ENCODE assay signal across 39 cellular contexts in genomic region chrX:146208821-146209220, GRCh38.
"Had no signal": no experiment of that assay in that cellular context is flagged by ENCODE, and none has a peak within 500 bp of the region (broad histone marks: within the 10 kb centered on the region; RNA-seq: fewer than 3 reads in every experiment).

No MANE protein-coding gene starts in this region.

- H3K4me3 Mint-ChIP-seq: activated naive CD4-positive, alpha-beta T cell treated with anti-CD3 and anti-CD28 coated beads for 36 hours; activated naive CD4-positive, alpha-beta T cell treated with anti-CD3 and anti-CD28 coated beads, Interleukin-2, amount 10 ng/mL, durations not matched to agents 7 days and 5 days; activated naive CD4-positive, alpha-beta T cell treated with anti-CD3 and anti-CD28 coated beads, Interleukin-2, amount 50 U/mL, for 24 hours; activated naive CD8-positive, alpha-beta T cell; activated naive CD8-positive, alpha-beta T cell treated with anti-CD3 and anti-CD28 coated beads for 36 hours; activated naive CD8-positive, alpha-beta T cell treated with anti-CD3 and anti-CD28 coated beads, Interleukin-2, amount 10 ng/mL, durations not matched to agents 7 days and 5 days; activated naive CD8-positive, alpha-beta T cell treated with anti-CD3 and anti-CD28 coated beads, Interleukin-2, amount 50 U/mL, for 24 hours; activated T-cell treated with anti-CD3 and anti-CD28 coated beads, Interleukin-2, amount 50 U/mL, for 24 hours; activated T-cell treated with anti-CD3 and anti-CD28 coated beads, Interleukin-2, amount 50 U/mL, for 4 hours; activated T-cell treated with anti-CD3 and anti-CD28 coated beads, Interleukin-2, amount 50 U/mL, for 72 hours; activated T-helper 1 cell treated with anti-CD3 and anti-CD28 coated beads, Interleukin-12 subunit alpha, Interleukin-12 subunit beta, Interleukin-2, Interleukin-4 antibody, amounts not matched to agents 30 ng/mL and 10 ng/mL and 1 ng/mL, durations not matched to agents 14 hours and 24 hours and 36 hours; activated T-helper 17 cell treated with anti-CD3 and anti-CD28 coated beads, Interleukin-2, amount 50 U/mL, for 72 hours; brain; central memory CD8-positive, alpha-beta T cell had no signal

- H3K27ac ChIP-seq: adrenal gland, ascending aorta, body of pancreas, brain microvascular endothelial cell, breast epithelium, cardiac muscle cell had no signal

- H3K9me3 Mint-ChIP-seq: activated naive CD4-positive, alpha-beta T cell treated with anti-CD3 and anti-CD28 coated beads for 36 hours; activated naive CD4-positive, alpha-beta T cell treated with anti-CD3 and anti-CD28 coated beads, Interleukin-2, amount 50 U/mL, for 24 hours; activated naive CD8-positive, alpha-beta T cell treated with anti-CD3 and anti-CD28 coated beads, Interleukin-2, amount 10 ng/mL, durations not matched to agents 7 days and 5 days; activated naive CD8-positive, alpha-beta T cell treated with anti-CD3 and anti-CD28 coated beads, Interleukin-2, amount 50 U/mL, for 24 hours; activated T-cell treated with anti-CD3 and anti-CD28 coated beads, Interleukin-2, amount 50 U/mL, for 24 hours; activated T-cell treated with anti-CD3 and anti-CD28 coated beads, Interleukin-2, amount 50 U/mL, for 4 hours; activated T-helper 1 cell treated with anti-CD3 and anti-CD28 coated beads, Interleukin-12 subunit alpha, Interleukin-12 subunit beta, Interleukin-2, Interleukin-4 antibody, amounts not matched to agents 30 ng/mL and 10 ng/mL and 1 ng/mL, durations not matched to agents 14 hours and 24 hours and 36 hours had no signal

- H3K4me1 Mint-ChIP-seq: activated naive CD4-positive, alpha-beta T cell treated with anti-CD3 and anti-CD28 coated beads, Interleukin-2, amount 10 ng/mL, durations not matched to agents 7 days and 5 days; activated naive CD4-positive, alpha-beta T cell treated with anti-CD3 and anti-CD28 coated beads, Interleukin-2, amount 50 U/mL, for 24 hours; activated naive CD8-positive, alpha-beta T cell treated with anti-CD3 and anti-CD28 coated beads for 36 hours; activated naive CD8-positive, alpha-beta T cell treated with anti-CD3 and anti-CD28 coated beads, Interleukin-2, amount 10 ng/mL, durations not matched to agents 7 days and 5 days; activated naive CD8-positive, alpha-beta T cell treated with anti-CD3 and anti-CD28 coated beads, Interleukin-2, amount 50 U/mL, for 24 hours; activated T-helper 17 cell treated with anti-CD3 and anti-CD28 coated beads, Interleukin-2, amount 50 U/mL, for 72 hours; brain; central memory CD8-positive, alpha-beta T cell had no signal

- FAIRE-seq: bronchial epithelial cell had no signal

- H3K36me3 ChIP-seq: adrenal gland, ascending aorta, brain microvascular endothelial cell, breast epithelium, cardiac muscle cell had no signal

- H3K27ac Mint-ChIP-seq: activated naive CD4-positive, alpha-beta T cell treated with anti-CD3 and anti-CD28 coated beads for 36 hours; activated naive CD4-positive, alpha-beta T cell treated with anti-CD3 and anti-CD28 coated beads, Interleukin-2, amount 10 ng/mL, durations not matched to agents 7 days and 5 days; activated naive CD4-positive, alpha-beta T cell treated with anti-CD3 and anti-CD28 coated beads, Interleukin-2, amount 50 U/mL, for 24 hours; activated naive CD4-positive, alpha-beta T cell treated with anti-CD3 and anti-CD28 coated beads, Interleukin-2, amount 50 U/mL, for 72 hours; activated naive CD8-positive, alpha-beta T cell; activated naive CD8-positive, alpha-beta T cell treated with anti-CD3 and anti-CD28 coated beads for 36 hours; activated naive CD8-positive, alpha-beta T cell treated with anti-CD3 and anti-CD28 coated beads, Interleukin-2, amount 10 ng/mL, durations not matched to agents 7 days and 5 days; activated naive CD8-positive, alpha-beta T cell treated with anti-CD3 and anti-CD28 coated beads, Interleukin-2, amount 50 U/mL, for 24 hours; activated T-cell treated with anti-CD3 and anti-CD28 coated beads, Interleukin-2, amount 50 U/mL, for 24 hours; activated T-cell treated with anti-CD3 and anti-CD28 coated beads, Interleukin-2, amount 50 U/mL, for 72 hours; activated T-helper 1 cell treated with anti-CD3 and anti-CD28 coated beads, Interleukin-12 subunit alpha, Interleukin-12 subunit beta, Interleukin-2, Interleukin-4 antibody, amounts not matched to agents 30 ng/mL and 10 ng/mL and 1 ng/mL, durations not matched to agents 14 hours and 24 hours and 36 hours; activated T-helper 17 cell treated with anti-CD3 and anti-CD28 coated beads, Interleukin-2, amount 50 U/mL, for 72 hours; activated T-helper 2 cell treated with anti-CD3 and anti-CD28 coated beads, Interferon-gamma antibody, Interleukin-2, Interleukin-4, amounts not matched to agents 10 μg/mL and 5 μg/mL and 100 μg/mL, durations not matched to agents 14 hours and 24 hours and 36 hours; brain had no signal

- H3K36me3 Mint-ChIP-seq: activated naive CD4-positive, alpha-beta T cell treated with anti-CD3 and anti-CD28 coated beads, Interleukin-2, amount 10 ng/mL, durations not matched to agents 7 days and 5 days; activated naive CD4-positive, alpha-beta T cell treated with anti-CD3 and anti-CD28 coated beads, Interleukin-2, amount 50 U/mL, for 24 hours; activated naive CD4-positive, alpha-beta T cell treated with anti-CD3 and anti-CD28 coated beads, Interleukin-2, amount 50 U/mL, for 72 hours; activated naive CD8-positive, alpha-beta T cell; activated naive CD8-positive, alpha-beta T cell treated with anti-CD3 and anti-CD28 coated beads for 36 hours; activated naive CD8-positive, alpha-beta T cell treated with anti-CD3 and anti-CD28 coated beads, Interleukin-2, amount 10 ng/mL, durations not matched to agents 7 days and 5 days; brain had no signal

- ATAC-seq: activated naive CD4-positive, alpha-beta T cell treated with anti-CD3 and anti-CD28 coated beads, Interleukin-2, amount 50 U/mL, for 72 hours; activated naive CD8-positive, alpha-beta T cell treated with anti-CD3 and anti-CD28 coated beads, Interleukin-2, amount 50 U/mL, for 24 hours; activated T-cell treated with anti-CD3 and anti-CD28 coated beads, Interleukin-2, amount 50 U/mL, for 4 hours; activated T-cell treated with anti-CD3 and anti-CD28 coated beads, Interleukin-2, amount 50 U/mL, for 72 hours; activated T-helper 17 cell treated with anti-CD3 and anti-CD28 coated beads, Interleukin-2, amount 50 U/mL, for 72 hours; body of pancreas had no signal

- H3K4me3 ChIP-seq: adrenal gland, ascending aorta, body of pancreas, breast epithelium, cardiac muscle cell had no signal

- H3K9me3 ChIP-seq: adrenal gland, ascending aorta, body of pancreas, breast epithelium had no signal

- H3K4me1 ChIP-seq: adrenal gland, ascending aorta, body of pancreas, breast epithelium had no signal

- H3K27me3 ChIP-seq: adrenal gland, ascending aorta, body of pancreas, brain microvascular endothelial cell, breast epithelium, cardiac muscle cell had no signal

- H3K27me3 Mint-ChIP-seq: activated naive CD4-positive, alpha-beta T cell treated with anti-CD3 and anti-CD28 coated beads, Interleukin-2, amount 10 ng/mL, durations not matched to agents 7 days and 5 days; activated naive CD4-positive, alpha-beta T cell treated with anti-CD3 and anti-CD28 coated beads, Interleukin-2, amount 50 U/mL, for 24 hours; activated naive CD8-positive, alpha-beta T cell; activated naive CD8-positive, alpha-beta T cell treated with anti-CD3 and anti-CD28 coated beads for 36 hours; activated naive CD8-positive, alpha-beta T cell treated with anti-CD3 and anti-CD28 coated beads, Interleukin-2, amount 10 ng/mL, durations not matched to agents 7 days and 5 days; activated naive CD8-positive, alpha-beta T cell treated with anti-CD3 and anti-CD28 coated beads, Interleukin-2, amount 50 U/mL, for 24 hours; activated T-cell treated with anti-CD3 and anti-CD28 coated beads, Interleukin-2, amount 50 U/mL, for 24 hours; activated T-helper 17 cell treated with anti-CD3 and anti-CD28 coated beads, Interleukin-2, amount 50 U/mL, for 72 hours; central memory CD8-positive, alpha-beta T cell had no signal

- DNase-seq: activated effector memory CD4-positive, alpha-beta T cell treated with anti-CD3 and anti-CD28 coated beads, Interleukin-2, amount 50 U/mL, for 16 hours; activated effector memory CD4-positive, alpha-beta T cell treated with Interleukin-2 at 50 U/mL for 16 hours; activated gamma-delta T cell; activated gamma-delta T cell treated with Interleukin-2 at 50 U/mL for 16 hours; activated naive CD4-positive, alpha-beta T cell; activated naive CD4-positive, alpha-beta T cell treated with anti-CD3 and anti-CD28 coated beads for 36 hours; activated naive CD4-positive, alpha-beta T cell treated with anti-CD3 and anti-CD28 coated beads, Interleukin-2, amount 10 ng/mL, durations not matched to agents 7 days and 5 days; activated naive CD4-positive, alpha-beta T cell treated with anti-CD3 and anti-CD28 coated beads, Interleukin-2, amount 50 U/mL, for 16 hours; activated naive CD4-positive, alpha-beta T cell treated with Interleukin-2 at 50 U/mL for 16 hours; activated naive CD8-positive, alpha-beta T cell treated with anti-CD3 and anti-CD28 coated beads for 36 hours; activated naive CD8-positive, alpha-beta T cell treated with anti-CD3 and anti-CD28 coated beads, Interleukin-2, amount 10 ng/mL, durations not matched to agents 7 days and 5 days; activated naive CD8-positive, alpha-beta T cell treated with anti-CD3 and anti-CD28 coated beads, Interleukin-2, amount 50 U/mL, for 24 hours; activated T-cell treated with anti-CD3 and anti-CD28 coated beads, Interleukin-2, amount 50 U/mL, for 1 hour; activated T-cell treated with anti-CD3 and anti-CD28 coated beads, Interleukin-2, amount 50 U/mL, for 24 hours; activated T-cell treated with anti-CD3 and anti-CD28 coated beads, Interleukin-2, amount 50 U/mL, for 4 hours; activated T-cell treated with anti-CD3 and anti-CD28 coated beads, Interleukin-2, amount 50 U/mL, for 48 hours; activated T-cell treated with anti-CD3 and anti-CD28 coated beads, Interleukin-2, amount 50 U/mL, for 72 hours; adrenal gland; amniotic stem cell; amygdala; anterior cingulate cortex; aorta; body of pancreas; brain microvascular endothelial cell; caudate nucleus; central memory CD4-positive, alpha-beta T cell; cerebellar nuclear complex had no signal
